ENCODE assay signal across 11 cellular contexts in the genomic region with DNA sequence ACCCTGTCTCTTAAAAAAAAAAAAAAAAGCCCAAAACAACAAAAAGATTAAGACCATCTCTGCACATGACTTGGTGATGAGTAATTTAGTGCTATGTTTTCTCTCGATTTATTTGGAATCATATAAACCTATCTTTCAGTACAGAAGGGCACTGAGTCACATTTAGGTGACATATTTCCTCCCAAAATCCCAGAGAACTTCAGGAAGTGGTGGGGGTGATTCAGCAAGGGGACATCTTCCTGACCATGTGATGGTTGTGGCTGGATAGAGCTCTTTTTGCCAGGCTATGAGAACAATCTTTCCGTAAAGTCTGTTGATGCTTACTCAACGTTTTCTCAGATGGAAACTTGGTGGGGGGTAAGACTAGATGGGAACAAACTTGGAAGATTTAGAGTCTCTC. TPM values are rescaled to one million over a fixed set of nuclear protein-coding genes. Genes with fewer than 3 reads are reported as not detected.
DNase-seq lines count a peak whose midpoint lies in the region; ATAC-seq and TF ChIP-seq lines count a peak whose summit lies in the region.
"Had no signal": no experiment of that assay in that cellular context is flagged by ENCODE, and none has a peak within 500 bp of the region (broad histone marks: within the 10 kb centered on the region; RNA-seq: fewer than 3 reads in every experiment).

No MANE protein-coding gene starts in this region.

- no peak for ATAC-seq in GM18519 (IDR thresholded peaks at IDR 0.05; ENCODE audit: low FRiP score, unreplicated experiment)
- ATAC-seq: CD8-positive, alpha-beta T cell had no signal

- H3K27me3 ChIP-seq in AG04450 (ENCODE audit: control insufficient read depth, insufficient read depth, low read length) (no peaks in the 10 kb centered on the region), kidney epithelial cell (ENCODE audit: control insufficient read depth, insufficient read depth, low read length) (no peaks in the 10 kb centered on the region)

- POLR2A ChIA-PET in AG04450 (lab: Yijun Ruan, JAX): interaction anchor here (0.7 to 1.4 kb wide), 4 partner anchors 25 to 68 kb away, joined by 3 to 4 read pairs (median 4); a partner anchor contains a TSS

- peaks cover 2% of the 10 kb centered on the region for H3K36me3 ChIP-seq in kidney epithelial cell (ENCODE audit: control insufficient read depth, insufficient read depth, low read length)

- in situ Hi-C loops in astrocyte of the cerebellum (cut with HindIII; ENCODE audit: low sequenced_read_pairs): no loop called here

- TF ChIP-seq CTCF in AG04450 (IDR thresholded peaks at IDR 0.05; ENCODE audit: low read depth, low read length) (no peak), astrocyte of the cerebellum (IDR thresholded peaks at IDR 0.05; ENCODE audit: low read depth, low read length, missing control alignments) (no peak), kidney epithelial cell (IDR thresholded peaks at IDR 0.05; ENCODE audit: insufficient read depth, low read length, poor library complexity, severe bottlenecking) (no peak)

- CTCF ChIA-PET in AG04450 (lab: Charles Lee): no interaction called here

- H3K4me3 ChIP-seq in AG04450 (ENCODE audit: low read depth, low read length): no peak overlapping the region
- no peak overlapping the region for H3K4me3 ChIP-seq in astrocyte of the cerebellum (ENCODE audit: low read depth, low read length)
- H3K4me3 ChIP-seq in kidney epithelial cell (ENCODE audit: low read depth, low read length): no peak overlapping the region

- H3K27ac ChIP-seq in AG04450 (ENCODE audit: low read depth, low read length): peak overlapping the region; percentile 63

- DNase-seq in AG04450 (ENCODE audit: low read depth, low spot score) (peak; percentile 63), HK-2 (ENCODE audit: unreplicated experiment) (peak; percentile 64), astrocyte of the cerebellum (ENCODE audit: low read depth) (peak; percentile 86), kidney epithelial cell (ENCODE audit: low read depth) (peak; percentile 88), CD1c-positive myeloid dendritic cell (ENCODE audit: extremely low spot score) (no peak), islet precursor cell (no peak), NCI-H1048 (lab: John Stamatoyannopoulos, UW) (no peak)
- DNase-seq: CD8-positive, alpha-beta T cell; central memory CD4-positive, alpha-beta T cell; NCI-H82 had no signal

- no peaks in the 10 kb centered on the region for H3K9me3 ChIP-seq in AG04450 (ENCODE audit: control insufficient read depth, insufficient read depth, low read length)

RNA-seq across cellular contexts. Expression of a gene that starts 50.0 kb away (rescaled TPM):
- polyA plus RNA-seq in AG04450 (2011; rRNA removed): 42.5 and 58.3 TPM in 2 replicates
- 70.1 and 79.6 TPM in 2 replicates for polyA minus RNA-seq in AG04450 (2011; rRNA and poly(A)+ RNA removed)
- 111 and 119 TPM in 2 replicates for total RNA-seq in kidney epithelial cell

Comparison
In these comparisons a context has a peak if more than half of its experiments do, and no peak if none do; other contexts are left out.
1. DNase-seq: peak in AG04450 (single experiment), HK-2 (single experiment), astrocyte of the cerebellum (single experiment) and kidney epithelial cell (single experiment); none in CD1c-positive myeloid dendritic cell (single experiment), islet precursor cell (single experiment) and NCI-H1048 (single experiment).